ENCODE assay signal across 34 cellular contexts in genomic region chr1:225360119-225360518, GRCh38.
"Had no signal": no experiment of that assay in that cellular context is flagged by ENCODE, and none has a peak within 500 bp of the region (broad histone marks: within the 10 kb centered on the region; RNA-seq: fewer than 3 reads in every experiment).

No MANE protein-coding gene starts in this region.

- H3K9me3 ChIP-seq: MG63 had no signal

- H3K4me3 ChIP-seq: MG63 had no signal

- H3K36me3 ChIP-seq: MG63 had no signal

- DNase-seq: Karpas-422, Kasumi-1, MG63, MM.1S, MV-4-11, NCI-H1048, NCI-H1092, NCI-H1092 treated with DMSO at 0.1 percent for 48 hours, NCI-H1105, NCI-H1105 treated with DMSO at 0.1 percent for 48 hours, NCI-H1417, NCI-H1417 treated with DMSO at 0.1 percent for 48 hours, NCI-H1436, NCI-H1436 treated with DMSO at 0.1 percent for 48 hours, NCI-H146, NCI-H1694, NCI-H1694 treated with DMSO at 0.1 percent for 48 hours, NCI-H187, NCI-H187 treated with DMSO at 0.1 percent for 48 hours, NCI-H1930, NCI-H2029, NCI-H2029 treated with DMSO at 0.1 percent for 48 hours, NCI-H2081, NCI-H2081 treated with DMSO at 0.1 percent for 48 hours, NCI-H2107, NCI-H2171, NCI-H2171 treated with DMSO at 0.1 percent for 48 hours, NCI-H2227 treated with DMSO at 0.1 percent for 48 hours, NCI-H226, NCI-H345, NCI-H446, NCI-H446 treated with DMSO at 0.1 percent for 48 hours, NCI-H510A, NCI-H510A treated with DMSO at 0.1 percent for 48 hours had no signal
